In the genomic region with DNA sequence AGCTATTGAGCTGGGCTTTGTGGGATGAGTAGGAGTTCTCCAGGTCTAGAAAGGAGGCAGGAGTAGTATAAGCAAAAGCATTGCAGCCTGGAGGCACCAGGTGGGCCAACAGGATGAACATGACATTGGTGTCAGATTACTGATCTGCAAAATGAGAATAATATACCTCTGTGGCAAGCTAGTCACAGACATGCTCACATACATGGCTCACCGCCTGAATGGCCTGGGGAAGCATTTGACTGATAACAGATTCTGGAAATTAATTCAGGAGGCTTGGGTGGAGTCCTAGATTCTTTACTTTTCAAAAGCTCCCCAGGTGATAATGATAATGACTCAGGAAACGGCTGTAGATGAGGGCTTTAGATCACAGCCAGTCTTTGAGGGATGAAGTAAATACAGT, we compare ENCODE assay signal across 27 cellular contexts. TPM values are rescaled to one million over a fixed set of nuclear protein-coding genes. Genes with fewer than 3 reads are reported as not detected.
DNase-seq lines count a peak whose midpoint lies in the region; ATAC-seq and TF ChIP-seq lines count a peak whose summit lies in the region.
"Had no signal": no experiment of that assay in that cellular context is flagged by ENCODE, and none has a peak within 500 bp of the region (broad histone marks: within the 10 kb centered on the region; RNA-seq: fewer than 3 reads in every experiment).

No MANE protein-coding gene starts in this region.

- no peak for TF ChIP-seq POLR2A in right lobe of liver (IDR thresholded peaks at IDR 0.05)

- no peaks in the 10 kb centered on the region for H3K9me2 ChIP-seq in SK-N-SH

- no peaks in the 10 kb centered on the region for H3K36me3 Mint-ChIP-seq in activated B cell treated with CpG ODN at 0.5 μM for 24 hours (ENCODE audit: low read depth)
- H3K36me3 Mint-ChIP-seq: IgD-negative memory B cell had no signal

- CTCF ChIA-PET in SK-N-SH (lab: Yijun Ruan, JAX) (no interaction called here), activated B cell treated with CpG ODN at 0.5 μM for 24 hours (lab: Charles Lee) (interaction anchor here (0.6 to 1.2 kb wide), 2 partner anchors 11 to 87 kb away, joined by 3 to 4 read pairs; no protein-coding TSS in a partner anchor)

- H3F3A ChIP-seq in SK-N-SH (replicated peaks; ENCODE audit: insufficient read depth): no peaks in the 10 kb centered on the region

- TF ChIP-seq CTCF in SK-N-SH (IDR thresholded peaks at IDR 0.05): no peak
- no peak for TF ChIP-seq CTCF in activated B cell treated with CpG ODN at 0.5 μM for 24 hours (IDR thresholded peaks at IDR 0.05)
- no peak for TF ChIP-seq CTCF in right lobe of liver (IDR thresholded peaks at IDR 0.05)
- no peak for TF ChIP-seq CTCF in omental fat pad (IDR thresholded peaks at IDR 0.05)

- peaks cover 24% of the 10 kb centered on the region for H3K27me3 Mint-ChIP-seq in activated B cell treated with CpG ODN at 0.5 μM for 24 hours

- TF ChIP-seq EP300 in SK-N-SH (IDR thresholded peaks at IDR 0.05; ENCODE audit: borderline replicate concordance in 1 of 2, low read depth in 1 of 2, low read length in 1 of 2): no peak

- H3K27ac ChIP-seq in SK-N-SH (ENCODE audit: low read depth in 2 of 2, low read length in 1 of 2): no peak overlapping the region
- no peak overlapping the region for H3K27ac ChIP-seq in right lobe of liver
- H3K27ac ChIP-seq: BLaER1, cardiac muscle cell, tibial artery had no signal

- DNase-seq in SK-N-SH (no peak), NCI-H2107 treated with DMSO at 0.1 percent for 48 hours (lab: John Stamatoyannopoulos, UW; ENCODE audit: unreplicated experiment) (peak; percentile 28), activated B cell treated with CpG ODN at 0.5 μM for 24 hours (no peak), right lobe of liver (no peak), NCI-H2196 treated with DMSO at 0.1 percent for 48 hours (lab: John Stamatoyannopoulos, UW; ENCODE audit: unreplicated experiment) (no peak), omental fat pad (ENCODE audit: low spot score) (no peak)
- no peak for DNase-seq in stimulated activated CD4-positive, alpha-beta T cell treated with anti-CD3 and anti-CD28 coated beads, Interleukin-4, amount 100 ng/mL, for 4 hours
- DNase-seq: activated naive CD4-positive, alpha-beta T cell treated with Interleukin-2 at 50 U/mL for 16 hours; activated T-cell treated with anti-CD3 and anti-CD28 coated beads, Interleukin-2, amount 50 U/mL, for 4 hours; anterior cingulate cortex; left colon; mesenchymal stem cell; NCI-H1694; NCI-H510A; stimulated activated CD4-positive, alpha-beta T cell treated with anti-CD3 and anti-CD28 coated beads, Interleukin-4, amount 100 ng/mL, for 24 hours; tibial artery had no signal

- no peak overlapping the region for H3K4me3 Mint-ChIP-seq in activated B cell treated with CpG ODN at 0.5 μM for 24 hours
- H3K4me3 Mint-ChIP-seq: activated T-cell treated with anti-CD3 and anti-CD28 coated beads, Interleukin-2, amount 50 U/mL, for 4 hours; IgD-negative memory B cell; stimulated activated naive CD8-positive, alpha-beta T cell treated with anti-CD3 and anti-CD28 coated beads, Interleukin-15, Interleukin-2, amounts not matched to agents 100 ng/mL and 50 ng/mL, for 24 hours had no signal

- no peaks in the 10 kb centered on the region for H3K79me2 ChIP-seq in SK-N-SH (ENCODE audit: insufficient read depth)

- no peak for ATAC-seq in SK-N-SH treated with all-trans-retinoic acid at 6 μM for 48 hours
- no peak for ATAC-seq in activated B cell treated with CpG ODN at 0.5 μM for 24 hours (ENCODE audit: low read depth)
- no peak for ATAC-seq in right lobe of liver
- no peak for ATAC-seq in omental fat pad (ENCODE audit: low FRiP score)
- ATAC-seq: activated T-cell treated with anti-CD3 and anti-CD28 coated beads, Interleukin-2, amount 50 U/mL, for 4 hours; left colon had no signal

- no peak for TF ChIP-seq RAD21 in SK-N-SH (IDR thresholded peaks at IDR 0.05; ENCODE audit: low read length)

- H3K4me1 Mint-ChIP-seq in activated B cell treated with CpG ODN at 0.5 μM for 24 hours: peaks cover 56% of the 10 kb centered on the region
- H3K4me1 Mint-ChIP-seq: IgD-negative memory B cell had no signal

- 15% methylated on average over 2 of the region's 2 CpGs for WGBS in SK-N-SH (ENCODE audit: low lambda C conversion rate)
- WGBS in right lobe of liver (ENCODE audit: insufficient coverage, low coverage, low lambda C conversion rate, missing lambda C conversion rate): 26% methylated on average over 2 of the region's 2 CpGs

- H2AFZ ChIP-seq in SK-N-SH (ENCODE audit: low read depth): no peak overlapping the region

- H3K27me3 ChIP-seq in SK-N-SH (ENCODE audit: insufficient read depth) (no peaks in the 10 kb centered on the region), right lobe of liver (no peaks in the 10 kb centered on the region)
- H3K27me3 ChIP-seq: BLaER1 had no signal

- no peaks in the 10 kb centered on the region for H4K20me1 ChIP-seq in SK-N-SH (ENCODE audit: insufficient read depth)
- H4K20me1 ChIP-seq: BLaER1 had no signal

- H3K4me2 ChIP-seq in SK-N-SH: no peak overlapping the region
- H3K4me2 ChIP-seq: BLaER1 had no signal

- H3K27ac Mint-ChIP-seq in activated B cell treated with CpG ODN at 0.5 μM for 24 hours: peak overlapping the region; percentile 30
- H3K27ac Mint-ChIP-seq: IgD-negative memory B cell; stimulated activated naive CD8-positive, alpha-beta T cell treated with anti-CD3 and anti-CD28 coated beads, Interleukin-15, Interleukin-2, amounts not matched to agents 100 ng/mL and 50 ng/mL, for 24 hours had no signal

- intact Hi-C loops in activated B cell treated with CpG ODN at 0.5 μM for 24 hours (cut with micrococcal nuclease) (no loop called here), right lobe of liver (cut with DNase I) (loop anchor here in 1 of 2 donors (10.0 kb wide), 1 partner anchor 122 kb away; no protein-coding TSS in a partner anchor)

- no peaks in the 10 kb centered on the region for H3K9me3 Mint-ChIP-seq in activated B cell treated with CpG ODN at 0.5 μM for 24 hours
- H3K9me3 Mint-ChIP-seq: activated T-cell treated with anti-CD3 and anti-CD28 coated beads, Interleukin-2, amount 50 U/mL, for 4 hours; IgD-negative memory B cell; stimulated activated naive CD8-positive, alpha-beta T cell treated with anti-CD3 and anti-CD28 coated beads, Interleukin-15, Interleukin-2, amounts not matched to agents 100 ng/mL and 50 ng/mL, for 24 hours had no signal

- POLR2A ChIA-PET in SK-N-SH (lab: Yijun Ruan, JAX): no interaction called here
- POLR2A ChIA-PET in activated B cell treated with CpG ODN at 0.5 μM for 24 hours (lab: Charles Lee): no interaction called here

- H3K36me3 ChIP-seq in SK-N-SH (replicated peaks in 1 of 2; ENCODE audit: control insufficient read depth in 1 of 2, insufficient read depth in 2 of 2, low read length in 1 of 2) (no peaks in the 10 kb centered on the region), right lobe of liver (no peaks in the 10 kb centered on the region)
- H3K36me3 ChIP-seq: BLaER1, cardiac muscle cell, HAP-1, tibial artery had no signal

- H3K9ac ChIP-seq in SK-N-SH: no peak overlapping the region
- H3K9ac ChIP-seq: BLaER1 had no signal

- H3K4me3 ChIP-seq in SK-N-SH (ENCODE audit: low read depth in 2 of 2, low read length in 1 of 2) (no peak overlapping the region), right lobe of liver (no peak overlapping the region)
- H3K4me3 ChIP-seq: BLaER1, cardiac muscle cell, HAP-1, tibial artery had no signal

- H3K4me1 ChIP-seq in SK-N-SH (ENCODE audit: control insufficient read depth in 1 of 2, insufficient read depth in 2 of 2, low read depth in 1 of 2, low read length in 1 of 2): no peaks in the 10 kb centered on the region
- H3K4me1 ChIP-seq in right lobe of liver: no peaks in the 10 kb centered on the region
- H3K4me1 ChIP-seq: tibial artery had no signal

- no peaks in the 10 kb centered on the region for H3K9me3 ChIP-seq in SK-N-SH
- H3K9me3 ChIP-seq in right lobe of liver: no peaks in the 10 kb centered on the region
- H3K9me3 ChIP-seq: BLaER1, HAP-1, tibial artery had no signal

TF ChIP-seq in SK-N-SH treated with all-trans-retinoic acid at 6 μM for 48 hours, 23 proteins besides CTCF, POLR2A, EP300 and RAD21:
- peak; percentile 45; the same call in 1 of the 2 replicates for TF ChIP-seq ZFP3 (CRISPR knock-in tag; IDR thresholded peaks at IDR 0.05)
- no peak for TF ChIP-seq GLIS3 (CRISPR knock-in tag; IDR thresholded peaks at IDR 0.05)

TF ChIP-seq in SK-N-SH, 30 proteins besides CTCF, POLR2A, EP300 and RAD21 (continues in another document):
- TF ChIP-seq YY1 (IDR thresholded peaks at IDR 0.05; ENCODE audit: low read depth): no peak
- no peak for TF ChIP-seq FOXM1 (IDR thresholded peaks at IDR 0.05; ENCODE audit: low read depth)
- no peak for TF ChIP-seq TAF1 (IDR thresholded peaks at IDR 0.05; ENCODE audit: borderline replicate concordance, low read depth, low read length)
- TF ChIP-seq RCOR1 (IDR thresholded peaks at IDR 0.05; ENCODE audit: low read length): no peak
- TF ChIP-seq JUND (IDR thresholded peaks at IDR 0.05): no peak
- TF ChIP-seq ZBTB33 (IDR thresholded peaks at IDR 0.05; ENCODE audit: borderline replicate concordance, low read depth): no peak
- TF ChIP-seq RFX5 (IDR thresholded peaks at IDR 0.05; ENCODE audit: low read length): no peak
- TF ChIP-seq RXRA (IDR thresholded peaks at IDR 0.05; ENCODE audit: borderline replicate concordance, low read depth): no peak

RNA-seq across cellular contexts. Expression of gene TCL1B, which starts 0.7 kb away (rescaled TPM):
- not detected in 2 replicates for polyA plus RNA-seq in SK-N-SH (2012; rRNA removed)
- polyA plus RNA-seq in SK-N-SH (2012; cell fraction: cytosol; rRNA removed): not detected in 2 replicates
- polyA plus RNA-seq in SK-N-SH (2012; cell fraction: nucleus; rRNA removed): not detected in 2 replicates
- total RNA-seq in activated B cell treated with CpG ODN at 0.5 μM for 24 hours: 1.1 and 1.2 TPM in 2 replicates
- not detected for total RNA-seq in right lobe of liver
- not detected for total RNA-seq in omental fat pad
- total RNA-seq: A172; activated T-cell treated with anti-CD3 and anti-CD28 coated beads, Interleukin-2, amount 50 U/mL, for 4 hours; cardiac muscle cell; fibroblast of lung; glomerular endothelial cell; left colon; M059J; osteoblast had no signal
- polyA plus RNA-seq: cardiac muscle cell, fibroblast of lung, IgD-negative memory B cell had no signal

RNA-seq across cellular contexts. Expression of gene TCL1A, which starts 27.0 kb away (rescaled TPM):
- polyA plus RNA-seq in SK-N-SH (2012; rRNA removed): not detected in 2 replicates
- not detected in 2 replicates for polyA plus RNA-seq in SK-N-SH (2012; cell fraction: cytosol; rRNA removed)
- not detected in 2 replicates for polyA plus RNA-seq in SK-N-SH (2012; cell fraction: nucleus; rRNA removed)
- total RNA-seq in activated B cell treated with CpG ODN at 0.5 μM for 24 hours: 228 and 234 TPM in 2 replicates
- total RNA-seq in right lobe of liver: under 1 TPM in 1 of 6 experiments, not detected in 5; 0.15 TPM
- not detected for total RNA-seq in omental fat pad
- total RNA-seq: A172, cardiac muscle cell, fibroblast of lung, glomerular endothelial cell, M059J, osteoblast had no signal
- polyA plus RNA-seq: cardiac muscle cell, fibroblast of lung had no signal

Comparison
In these comparisons a context has a peak if more than half of its experiments do, and no peak if none do; other contexts are left out.
1. RNA of gene TCL1A, which starts 27.0 kb away (total RNA-seq): 228 to 234 TPM in activated B cell treated with CpG ODN at 0.5 μM for 24 hours; 0.15 TPM in right lobe of liver and not detected in omental fat pad; every median in the first group is over 100 times any median in the second.